ENCODE assay signal across 13 cellular contexts in the genomic region with DNA sequence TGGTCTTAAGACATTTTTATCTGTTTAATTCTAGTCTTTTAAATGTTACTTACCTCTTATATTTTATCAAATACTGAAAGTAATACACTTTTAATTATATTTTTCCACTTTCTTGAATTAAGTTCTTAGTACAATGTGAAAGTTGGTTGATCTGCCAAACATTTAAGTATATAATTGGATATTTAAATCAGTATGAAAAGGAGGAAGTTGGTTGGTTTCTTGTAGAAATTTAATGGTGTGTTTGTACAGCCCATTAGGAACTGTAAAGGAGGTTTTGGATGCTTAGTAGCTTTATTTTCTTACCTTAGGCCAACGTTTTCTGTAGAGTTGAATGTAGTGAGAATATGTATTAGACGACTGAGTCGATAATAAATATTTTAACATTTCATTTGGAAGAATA. TPM values are rescaled to one million over a fixed set of nuclear protein-coding genes. Genes with fewer than 3 reads are reported as not detected.
DNase-seq lines count a peak whose midpoint lies in the region; ATAC-seq and TF ChIP-seq lines count a peak whose summit lies in the region.
"Had no signal": no experiment of that assay in that cellular context is flagged by ENCODE, and none has a peak within 500 bp of the region (broad histone marks: within the 10 kb centered on the region; RNA-seq: fewer than 3 reads in every experiment).

No MANE protein-coding gene starts in this region.

- no peaks in the 10 kb centered on the region for H3K9me3 ChIP-seq in CD4-positive, alpha-beta memory T cell (ENCODE audit: control insufficient read depth in 1 of 2, low read length in 2 of 2)
- H3K9me3 ChIP-seq: tibial nerve had no signal

- H3K4me1 Mint-ChIP-seq in CD4-positive, alpha-beta memory T cell = peaks cover 53 to 82% (median 66%) of the 10 kb centered on the region in 4 donors
- H3K4me1 Mint-ChIP-seq in activated CD8-positive, alpha-beta T cell treated with anti-CD3 and anti-CD28 coated beads for 36 hours (ENCODE audit: low read depth) = peaks cover 53% of the 10 kb centered on the region
- peaks cover 38 to 77% (median 71%) of the 10 kb centered on the region in 4 donors for H3K4me1 Mint-ChIP-seq in naive thymus-derived CD8-positive, alpha-beta T cell

- no peaks in the 10 kb centered on the region for H3K36me3 ChIP-seq in CD4-positive, alpha-beta memory T cell (ENCODE audit: insufficient read depth, low read length)
- H3K36me3 ChIP-seq: tibial nerve had no signal

- H3K9me3 Mint-ChIP-seq in CD4-positive, alpha-beta memory T cell = no peaks in the 10 kb centered on the region
- H3K9me3 Mint-ChIP-seq in activated CD8-positive, alpha-beta T cell treated with anti-CD3 and anti-CD28 coated beads for 36 hours = no peaks in the 10 kb centered on the region
- no peaks in the 10 kb centered on the region for H3K9me3 Mint-ChIP-seq in naive thymus-derived CD8-positive, alpha-beta T cell

- H3K36me3 Mint-ChIP-seq in CD4-positive, alpha-beta memory T cell = peaks cover 0 to 12% of the 10 kb centered on the region in 2 donors
- peaks cover 23% of the 10 kb centered on the region for H3K36me3 Mint-ChIP-seq in activated CD8-positive, alpha-beta T cell treated with anti-CD3 and anti-CD28 coated beads for 36 hours (ENCODE audit: low read depth)
- H3K36me3 Mint-ChIP-seq in naive thymus-derived CD8-positive, alpha-beta T cell = no peaks in the 10 kb centered on the region

- H3K4me1 ChIP-seq in CD4-positive, alpha-beta memory T cell (ENCODE audit: insufficient read depth, low read length) = peaks cover 84% of the 10 kb centered on the region

- no peak for ATAC-seq in activated CD8-positive, alpha-beta T cell treated with anti-CD3 and anti-CD28 coated beads for 36 hours
- no peak for ATAC-seq in naive thymus-derived CD8-positive, alpha-beta T cell
- no peak for ATAC-seq in HG02973 (IDR thresholded peaks at IDR 0.05; ENCODE audit: unreplicated experiment)
- ATAC-seq: Right ventricle myocardium inferior had no signal

- TF ChIP-seq CTCF in activated CD8-positive, alpha-beta T cell treated with anti-CD3 and anti-CD28 coated beads for 36 hours (IDR thresholded peaks at IDR 0.05) = no peak

- CTCF ChIA-PET in CD4-positive, alpha-beta memory T cell (lab: Charles Lee; ENCODE audit: partially characterized antibody) = interaction anchor here (0.6 to 0.8 kb wide), 2 partner anchors 31 to 239 kb away, joined by 3 read pairs; no protein-coding TSS in a partner anchor
- CTCF ChIA-PET in activated CD8-positive, alpha-beta T cell treated with anti-CD3 and anti-CD28 coated beads for 36 hours (lab: Charles Lee) = interaction anchor here (1.2 to 5.9 kb wide), 4 partner anchors 25 to 174 kb away, joined by 4 to 46 read pairs (median 7); a partner anchor contains a TSS

- peak overlapping the region; percentile 47 to 81 (median 70) for H3K4me3 Mint-ChIP-seq in CD4-positive, alpha-beta memory T cell
- peak overlapping the region; percentile 73 for H3K4me3 Mint-ChIP-seq in activated CD8-positive, alpha-beta T cell treated with anti-CD3 and anti-CD28 coated beads for 36 hours
- peak overlapping the region; percentile 54 to 93 (median 79) for H3K4me3 Mint-ChIP-seq in naive thymus-derived CD8-positive, alpha-beta T cell

- no peak for DNase-seq in CD4-positive, alpha-beta memory T cell
- peak; percentile 58 for DNase-seq in KBM-7
- DNase-seq in activated CD8-positive, alpha-beta T cell treated with anti-CD3 and anti-CD28 coated beads for 36 hours = no peak
- DNase-seq in naive thymus-derived CD8-positive, alpha-beta T cell = no peak
- DNase-seq in NCI-H1694 treated with DMSO at 0.1 percent for 48 hours (lab: John Stamatoyannopoulos, UW) = no peak
- DNase-seq in effector CD8-positive, alpha-beta T cell (lab: John Stamatoyannopoulos, UW) = no peak
- no peak for DNase-seq in stimulated activated CD4-positive, alpha-beta T cell treated with anti-CD3 and anti-CD28 coated beads, Interleukin-4, amount 100 ng/mL, for 4 hours
- DNase-seq: DMS79 treated with DMSO at 0.1 percent for 48 hours, NCI-H2227 treated with DMSO at 0.1 percent for 48 hours, posterior cingulate gyrus had no signal

- intact Hi-C loops in CD4-positive, alpha-beta memory T cell (cut with micrococcal nuclease) = no loop called here
- intact Hi-C loops in activated CD8-positive, alpha-beta T cell treated with anti-CD3 and anti-CD28 coated beads for 36 hours (cut with micrococcal nuclease) = loop anchor here (5.0 kb wide), 1 partner anchor 37 kb away; no protein-coding TSS in a partner anchor

- H3K27ac Mint-ChIP-seq in CD4-positive, alpha-beta memory T cell = peak overlapping the region; percentile 13 to 96 (median 61)
- H3K27ac Mint-ChIP-seq in activated CD8-positive, alpha-beta T cell treated with anti-CD3 and anti-CD28 coated beads for 36 hours = peak overlapping the region; percentile 86
- H3K27ac Mint-ChIP-seq in naive thymus-derived CD8-positive, alpha-beta T cell = peak overlapping the region; percentile 31 to 96 (median 90)

- no peaks in the 10 kb centered on the region for H3K27me3 ChIP-seq in CD4-positive, alpha-beta memory T cell (ENCODE audit: insufficient read depth, low read length)
- H3K27me3 ChIP-seq: tibial nerve had no signal

- in situ Hi-C loops in KBM-7 (cut with MboI; ENCODE audit: low pct_unique_long_range_greater_than_20kb, low sequenced_read_pairs) = no loop called here

- H3K27me3 Mint-ChIP-seq in CD4-positive, alpha-beta memory T cell = no peaks in the 10 kb centered on the region
- H3K27me3 Mint-ChIP-seq in activated CD8-positive, alpha-beta T cell treated with anti-CD3 and anti-CD28 coated beads for 36 hours = no peaks in the 10 kb centered on the region
- H3K27me3 Mint-ChIP-seq in naive thymus-derived CD8-positive, alpha-beta T cell = no peaks in the 10 kb centered on the region

- no peak overlapping the region for H3K4me3 ChIP-seq in CD4-positive, alpha-beta memory T cell (ENCODE audit: low read length in 2 of 2)
- H3K4me3 ChIP-seq: tibial nerve had no signal

- no peak overlapping the region for H3K27ac ChIP-seq in CD4-positive, alpha-beta memory T cell (ENCODE audit: low read depth, low read length)
- H3K27ac ChIP-seq: tibial nerve had no signal

- POLR2A ChIA-PET in CD4-positive, alpha-beta memory T cell (lab: Charles Lee; ENCODE audit: partially characterized antibody) = interaction anchor here (3.4 kb wide), 1 partner anchor 11 kb away, joined by 11 read pairs; no protein-coding TSS in a partner anchor
- POLR2A ChIA-PET in activated CD8-positive, alpha-beta T cell treated with anti-CD3 and anti-CD28 coated beads for 36 hours (lab: Charles Lee) = no interaction called here
- POLR2A ChIA-PET in naive thymus-derived CD8-positive, alpha-beta T cell (lab: Charles Lee) = interaction anchor here (0.5 to 2.2 kb wide), 5 partner anchors 16 to 194 kb away, joined by 3 to 7 read pairs (median 5); a partner anchor contains a TSS

RNA-seq across cellular contexts. Expression of a gene that starts 5.4 kb away (rescaled TPM):
- 100 to 1,000 TPM; 127 to 134 TPM for total RNA-seq in CD4-positive, alpha-beta memory T cell
- 10 to 100 TPM; 76.5 to 94.9 TPM for polyA plus RNA-seq in CD4-positive, alpha-beta memory T cell
- 100 to 1,000 TPM; 102 to 104 TPM for total RNA-seq in activated CD8-positive, alpha-beta T cell treated with anti-CD3 and anti-CD28 coated beads for 36 hours
- total RNA-seq in naive thymus-derived CD8-positive, alpha-beta T cell = 100 to 1,000 TPM; 156 to 162 TPM
- polyA plus RNA-seq in naive thymus-derived CD8-positive, alpha-beta T cell = 100 to 1,000 TPM in 1 of 3 donors, 10 to 100 TPM in 2; 85.2 to 102 (median 86.6) TPM
